In the genomic region with DNA sequence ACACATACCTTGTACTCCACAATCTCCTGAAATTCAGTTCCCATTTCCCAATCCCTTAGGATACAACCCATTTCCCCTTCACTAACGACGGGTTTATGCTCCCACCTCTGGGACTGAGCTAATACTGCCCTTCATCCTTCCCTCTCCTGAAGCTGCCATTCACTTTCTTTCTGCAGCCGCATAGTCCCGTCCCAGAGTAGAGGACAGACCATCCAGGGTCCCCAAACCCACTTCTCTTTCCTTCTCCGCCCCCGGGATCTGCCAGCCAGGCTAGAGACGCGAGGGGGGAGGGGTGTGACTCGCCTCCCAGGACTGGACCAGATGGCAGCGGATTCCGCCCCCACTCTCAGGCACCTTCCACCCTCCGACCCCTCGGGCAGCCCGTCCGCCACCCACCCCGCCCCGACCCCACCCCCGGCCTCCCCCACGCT, we compare ENCODE assay signal across 8 cellular contexts. TPM values are rescaled to one million over a fixed set of nuclear protein-coding genes. Genes with fewer than 3 reads are reported as not detected.
A peak's percentile ranks its signal among the peaks of the same experiment; 100 is the strongest.
DNase-seq lines count a peak whose midpoint lies in the region; ATAC-seq, FAIRE-seq and TF ChIP-seq lines count a peak whose summit lies in the region.

No MANE protein-coding gene starts in this region.

- peak overlapping the region; percentile 92 to 96 (median 93) for H3K4me3 Mint-ChIP-seq in brain

- H3K79me2 ChIP-seq in SU-DHL-6 (ENCODE audit: insufficient read depth, low read length), result peaks cover 9% of the 10 kb centered on the region

- no peaks in the 10 kb centered on the region for H3K9me3 Mint-ChIP-seq in brain

- peaks cover 44% of the 10 kb centered on the region for H3K4me1 Mint-ChIP-seq in brain

- H3K27me3 ChIP-seq in SU-DHL-6 (ENCODE audit: low read length) (no peaks in the 10 kb centered on the region), small intestine (ENCODE audit: control insufficient read depth in 2 of 2, insufficient read depth in 2 of 2, low read length in 2 of 2) (no peaks in the 10 kb centered on the region)

- peaks cover 7% of the 10 kb centered on the region; the same call in 1 of the 2 replicates for H3F3A ChIP-seq in SU-DHL-6 (ENCODE audit: insufficient read depth)

- peak overlapping the region; percentile 91 for H3K9ac ChIP-seq in SU-DHL-6 (ENCODE audit: low read length)

- peaks cover 2 to 7% of the 10 kb centered on the region in 2 donors for H3K4me1 ChIP-seq in small intestine (ENCODE audit: control insufficient read depth in 2 of 2, insufficient read depth in 1 of 2, low read depth in 1 of 2, low read length in 1 of 2)

- H3K9me2 ChIP-seq in SU-DHL-6 (replicated peaks; ENCODE audit: insufficient read depth, low read length), result no peaks in the 10 kb centered on the region

- H3K9me3 ChIP-seq in SU-DHL-6 (ENCODE audit: insufficient read depth, low read length), result no peaks in the 10 kb centered on the region
- H3K9me3 ChIP-seq in small intestine (ENCODE audit: control insufficient read depth, low read depth), result no peaks in the 10 kb centered on the region

- H3K4me2 ChIP-seq in SU-DHL-6 (ENCODE audit: low read depth, low read length, poor library complexity, severe bottlenecking), result peak overlapping the region; percentile 62

- H2AFZ ChIP-seq in SU-DHL-6 (ENCODE audit: low read depth, low read length, severe bottlenecking), result peak overlapping the region; percentile 6

- H3K27ac Mint-ChIP-seq in brain, result peak overlapping the region; percentile 86 to 96 (median 94)

- peaks cover 10% of the 10 kb centered on the region for H3K27me3 Mint-ChIP-seq in brain

- DNase-seq in SHP77 (lab: John Stamatoyannopoulos, UW), result peak; percentile 15 to 66
- DNase-seq in SHP77 treated with DMSO at 0.1 percent for 48 hours (lab: John Stamatoyannopoulos, UW), result no peak
- DNase-seq in iPS-NIHi11 (ENCODE audit: low spot score), result peak; percentile 76
- peak; percentile 42 for DNase-seq in small intestine
- DNase-seq in NCI-H226, result no peak

- peak; percentile 16 for ATAC-seq in HG03442 (IDR thresholded peaks at IDR 0.05; ENCODE audit: unreplicated experiment)

- peaks cover 47% of the 10 kb centered on the region for H3K36me3 Mint-ChIP-seq in brain

- FAIRE-seq in small intestine (lab: Jason Lieb, UNC), result no peak

- H3K36me3 ChIP-seq in SU-DHL-6 (ENCODE audit: low read length) (no peaks in the 10 kb centered on the region), small intestine (ENCODE audit: control insufficient read depth in 2 of 2, insufficient read depth in 2 of 2, low read length in 2 of 2) (no peaks in the 10 kb centered on the region)

- WGBS in small intestine, 3 donors, result 1% methylated on average over 19 of the region's 19 CpGs

- no peak for TF ChIP-seq CTCF in SU-DHL-6 (IDR thresholded peaks at IDR 0.05; ENCODE audit: insufficient read depth, low read length, poor library complexity, severe bottlenecking)
- no peak for TF ChIP-seq CTCF in brain (conservative IDR thresholded peaks at IDR 0.05)

- H3K4me3 ChIP-seq in SU-DHL-6 (ENCODE audit: insufficient read depth, low read length, poor library complexity, severe bottlenecking) (peak overlapping the region; percentile 95), small intestine (ENCODE audit: low read depth in 1 of 2, low read length in 2 of 2) (peak overlapping the region; percentile 90 to 98)

- no peaks in the 10 kb centered on the region for H4K20me1 ChIP-seq in SU-DHL-6 (ENCODE audit: low read depth, low read length)

- H3K27ac ChIP-seq in SU-DHL-6 (ENCODE audit: low read depth, low read length) (no peak overlapping the region), small intestine (ENCODE audit: low read depth in 1 of 2, low read length in 1 of 2) (peak overlapping the region in 1 of 2 donors; percentile 38)

RNA-seq across cellular contexts. Expression of gene ABL2, which starts 0.7 kb away (rescaled TPM):
- polyA plus RNA-seq in brain (ENCODE audit: insufficient read depth, low read depth, low replicate concordance) (6.2 TPM), small intestine (1 to 10 TPM; 1.6 to 4.2 (median 1.8) TPM)

Comparison
In these comparisons a context has a peak if more than half of its experiments do, and no peak if none do; other contexts are left out.
1. DNase-seq: peak in SHP77 (2 of 2), iPS-NIHi11 (single experiment) and small intestine (single experiment); none in SHP77 treated with DMSO at 0.1 percent for 48 hours (single experiment) and NCI-H226 (single experiment).